In genomic region chr3:61857297-61857696, GRCh38 we compare ENCODE assay signal across 24 cellular contexts.
"Had no signal": no experiment of that assay in that cellular context is flagged by ENCODE, and none has a peak within 500 bp of the region (broad histone marks: within the 10 kb centered on the region; RNA-seq: fewer than 3 reads in every experiment).

No MANE protein-coding gene starts in this region.

- H3K27ac ChIP-seq: epithelial cell of prostate, left ventricle myocardium inferior, testis, WERI-Rb-1 had no signal

- H3K27me3 ChIP-seq: testis had no signal

- FAIRE-seq: TTC549, urothelium cell line had no signal

- H3K9me3 ChIP-seq: testis had no signal

- H3K4me3 ChIP-seq: left ventricle myocardium inferior, lung, testis had no signal

- ATAC-seq: activated CD4-positive, CD25-positive, alpha-beta regulatory T cell treated with anti-CD3 and anti-CD28 coated beads, Interleukin-2, amount 50 U/mL, for 24 hours; stimulated activated naive CD8-positive, alpha-beta T cell treated with anti-CD3 and anti-CD28 coated beads, Interleukin-15, Interleukin-2, amounts not matched to agents 100 U/mL and 50 U/mL, for 24 hours had no signal

- H3K36me3 ChIP-seq: left ventricle myocardium inferior, WERI-Rb-1 had no signal

- DNase-seq: activated CD4-positive, alpha-beta memory T cell treated with anti-CD3 and anti-CD28 coated beads for 36 hours; activated CD4-positive, alpha-beta T cell treated with anti-CD3 and anti-CD28 coated beads for 48 hours; activated CD8-positive, alpha-beta memory T cell treated with anti-CD3 and anti-CD28 coated beads, Interleukin-2, amount 50 U/mL, for 48 hours; activated gamma-delta T cell; activated naive CD4-positive, alpha-beta T cell treated with anti-CD3 and anti-CD28 coated beads, Interleukin-2, amount 10 ng/mL, durations not matched to agents 7 days and 5 days; activated naive CD8-positive, alpha-beta T cell treated with anti-CD3 and anti-CD28 coated beads, Interleukin-2, amount 10 ng/mL, durations not matched to agents 7 days and 5 days; activated T-cell treated with anti-CD3 and anti-CD28 coated beads, Interleukin-2, amount 50 U/mL, for 24 hours; amniotic stem cell; caudate nucleus; foreskin melanocyte; left ventricle myocardium inferior; mesendoderm; posterior cingulate gyrus; right cardiac atrium; stimulated activated CD4-positive, alpha-beta T cell treated with anti-CD3 and anti-CD28 coated beads, Interleukin-2, amount 100 ng/mL, for 48 hours; stimulated activated naive CD8-positive, alpha-beta T cell treated with anti-CD3 and anti-CD28 coated beads, Interleukin-15, Interleukin-2, amounts not matched to agents 100 U/mL and 50 U/mL, for 24 hours; T-helper 9 cell; testis; WERI-Rb-1 had no signal
